Comparison of ENCODE assay signal across 1 cellular context in genomic region chr12:14257734-14258467, GRCh38.
A peak's percentile ranks its signal among the peaks of the same experiment; 100 is the strongest.
TF ChIP-seq lines count a peak whose summit lies in the region.

No MANE protein-coding gene starts in this region.

TF ChIP-seq in HepG2, 621 proteins besides CTCF, POLR2A, EP300 and RAD21 (continued from another document and continues in another):
- TF ChIP-seq ZNF567 (CRISPR knock-in tag; IDR thresholded peaks at IDR 0.05; ENCODE audit: borderline replicate concordance) (no peak), MAZ (IDR thresholded peaks at IDR 0.05; ENCODE audit: borderline replicate concordance, low read depth, low read length) (no peak), MAZ (CRISPR knock-in tag; IDR thresholded peaks at IDR 0.05; ENCODE audit: low read depth) (no peak), KLF11 (CRISPR knock-in tag; IDR thresholded peaks at IDR 0.05) (no peak), GTF2F1 (IDR thresholded peaks at IDR 0.05; ENCODE audit: low read length) (no peak), ZNF691 (CRISPR knock-in tag; IDR thresholded peaks at IDR 0.05; ENCODE audit: borderline replicate concordance, low read depth) (peak; percentile 67; the same call in 1 of the 2 replicates), MEIS1 (CRISPR knock-in tag; IDR thresholded peaks at IDR 0.05; ENCODE audit: borderline replicate concordance) (no peak), ELF3 (CRISPR knock-in tag; IDR thresholded peaks at IDR 0.05) (no peak), RFXAP (CRISPR knock-in tag; IDR thresholded peaks at IDR 0.05; ENCODE audit: borderline replicate concordance) (peak; percentile 45; the same call in 1 of the 2 replicates), SKI (IDR thresholded peaks at IDR 0.05; ENCODE audit: partially characterized antibody) (peak; percentile 67), ZNF546 (CRISPR knock-in tag; conservative IDR thresholded peaks at IDR 0.05) (no peak), ZNF24 (IDR thresholded peaks at IDR 0.05) (0 out of 2 replicates have a peak, but pooled peaks have one; percentile 27), RFX3 (CRISPR knock-in tag; IDR thresholded peaks at IDR 0.05) (no peak), HOXA9 (CRISPR knock-in tag; IDR thresholded peaks at IDR 0.05; ENCODE audit: borderline replicate concordance) (no peak), KDM5B (CRISPR knock-in tag; IDR thresholded peaks at IDR 0.05; ENCODE audit: borderline replicate concordance) (0 out of 2 replicates have a peak, but pooled peaks have one; percentile 18), MBNL3 (CRISPR knock-in tag; conservative IDR thresholded peaks at IDR 0.05) (no peak), ZSCAN12 (CRISPR knock-in tag; IDR thresholded peaks at IDR 0.05) (no peak), ZNF34 (CRISPR knock-in tag; IDR thresholded peaks at IDR 0.05; ENCODE audit: borderline replicate concordance) (no peak), CBX5 (CRISPR knock-in tag; IDR thresholded peaks at IDR 0.05; ENCODE audit: borderline replicate concordance) (peak; percentile 70; the same call in 1 of the 2 replicates), ZBTB42 (CRISPR knock-in tag; IDR thresholded peaks at IDR 0.05) (no peak), ZNF768 (CRISPR knock-in tag; IDR thresholded peaks at IDR 0.05) (peak; percentile 92), SNAPC4 (CRISPR knock-in tag; IDR thresholded peaks at IDR 0.05) (no peak), ZMAT5 (CRISPR knock-in tag; IDR thresholded peaks at IDR 0.05; ENCODE audit: borderline replicate concordance, low read depth) (no peak), ZNF605 (CRISPR knock-in tag; IDR thresholded peaks at IDR 0.05) (no peak), ZNF574 (CRISPR knock-in tag; IDR thresholded peaks at IDR 0.05) (peak; percentile 51; the same call in 1 of the 2 replicates), MYC (CRISPR knock-in tag; IDR thresholded peaks at IDR 0.05; ENCODE audit: borderline replicate concordance) (peak; percentile 34; the same call in 1 of the 2 replicates), CREBL2 (CRISPR knock-in tag; IDR thresholded peaks at IDR 0.05; ENCODE audit: borderline replicate concordance) (no peak), FLYWCH1 (CRISPR knock-in tag; IDR thresholded peaks at IDR 0.05) (no peak), GTF3A (CRISPR knock-in tag; conservative IDR thresholded peaks at IDR 0.05) (no peak), SMAD3 (CRISPR knock-in tag; IDR thresholded peaks at IDR 0.05) (peak; percentile 70; the same call in 1 of the 2 replicates), SAP130 (CRISPR knock-in tag; IDR thresholded peaks at IDR 0.05; ENCODE audit: low read depth) (no peak), SMAD9 (CRISPR knock-in tag; IDR thresholded peaks at IDR 0.05) (no peak), CHD4 (IDR thresholded peaks at IDR 0.05; ENCODE audit: borderline replicate concordance, low read length) (no peak), KLF9 (CRISPR knock-in tag; IDR thresholded peaks at IDR 0.05; ENCODE audit: low read depth) (peak; percentile 76; the same call in 1 of the 2 replicates), ZNF331 (CRISPR knock-in tag; IDR thresholded peaks at IDR 0.05) (peak; percentile 73), ZNF776 (CRISPR knock-in tag; IDR thresholded peaks at IDR 0.05) (0 out of 2 replicates have a peak, but pooled peaks have one; percentile 38), ZNF143 (CRISPR knock-in tag; IDR thresholded peaks at IDR 0.05) (no peak), ZNF652 (CRISPR knock-in tag; IDR thresholded peaks at IDR 0.05; ENCODE audit: borderline replicate concordance, low read depth) (peak; percentile 45; the same call in 1 of the 2 replicates), CSRNP1 (CRISPR knock-in tag; IDR thresholded peaks at IDR 0.05) (0 out of 2 replicates have a peak, but pooled peaks have one; percentile 42), MIXL1 (CRISPR knock-in tag; IDR thresholded peaks at IDR 0.05) (peak; percentile 61; the same call in 1 of the 2 replicates), ZSCAN30 (CRISPR knock-in tag; IDR thresholded peaks at IDR 0.05) (no peak), PHF8 (CRISPR knock-in tag; IDR thresholded peaks at IDR 0.05) (no peak), ZFAT (CRISPR knock-in tag; conservative IDR thresholded peaks at IDR 0.05) (no peak), ARHGAP35 (CRISPR knock-in tag; IDR thresholded peaks at IDR 0.05; ENCODE audit: borderline replicate concordance) (no peak), REST (IDR thresholded peaks at IDR 0.05; ENCODE audit: borderline replicate concordance in 1 of 2, low read depth in 1 of 2, low read length in 2 of 2) (no peak; a peak in 1 of 4 replicates), TBX3 (IDR thresholded peaks at IDR 0.05; ENCODE audit: borderline replicate concordance) (peak; percentile 53; the same call in 1 of the 2 replicates), ZC3H13 (CRISPR knock-in tag; IDR thresholded peaks at IDR 0.05) (no peak), HINFP (CRISPR knock-in tag; IDR thresholded peaks at IDR 0.05; ENCODE audit: low read depth) (peak; percentile 75; the same call in 1 of the 2 replicates), ZNF251 (CRISPR knock-in tag; IDR thresholded peaks at IDR 0.05) (no peak), CERS6 (CRISPR knock-in tag; IDR thresholded peaks at IDR 0.05) (no peak), EED (CRISPR knock-in tag; IDR thresholded peaks at IDR 0.05) (no peak), MXD4 (CRISPR knock-in tag; IDR thresholded peaks at IDR 0.05) (no peak)
